In genomic region chr3:174440741-174441587, GRCh38 we compare ENCODE assay signal across 8 cellular contexts.
DNase-seq lines count a peak whose midpoint lies in the region; ATAC-seq and TF ChIP-seq lines count a peak whose summit lies in the region.

No MANE protein-coding gene starts in this region.

- H4K20me1 ChIP-seq in OCI-LY3 (ENCODE audit: insufficient read depth, low read length), result no peaks in the 10 kb centered on the region

- no peaks in the 10 kb centered on the region for H3K9me3 ChIP-seq in OCI-LY3 (ENCODE audit: insufficient read depth, low read length)
- no peaks in the 10 kb centered on the region for H3K9me3 ChIP-seq in neuron (ENCODE audit: low read length)

- H3K4me3 ChIP-seq in OCI-LY3 (ENCODE audit: low read length), result peak overlapping the region; percentile 78
- H3K4me3 ChIP-seq in neuron (ENCODE audit: low read length), result peak overlapping the region; percentile 88

- no peak for TF ChIP-seq CTCF in OCI-LY3 (IDR thresholded peaks at IDR 0.05; ENCODE audit: low read depth, low read length)

- no peaks in the 10 kb centered on the region for H3K36me3 ChIP-seq in OCI-LY3 (replicated peaks; ENCODE audit: low read depth, low read length)
- H3K36me3 ChIP-seq in neuron (ENCODE audit: insufficient read depth, low read length), result no peaks in the 10 kb centered on the region

- H3K9ac ChIP-seq in OCI-LY3 (ENCODE audit: low read length), result peak overlapping the region; percentile 56

- peak overlapping the region; percentile 67 for H3K4me2 ChIP-seq in OCI-LY3 (ENCODE audit: low read length)

- DNase-seq in DMS114 treated with DMSO at 0.1 percent for 48 hours (lab: John Stamatoyannopoulos, UW; ENCODE audit: unreplicated experiment) (peak; percentile 24), HuH-7.5 (ENCODE audit: low spot score) (peak; percentile 22), germinal center (ENCODE audit: low spot score) (peak; percentile 32), superior temporal gyrus (ENCODE audit: extremely low spot score) (peak; percentile 84)
- DNase-seq in activated naive CD4-positive, alpha-beta T cell treated with anti-CD3 and anti-CD28 coated beads, Interleukin-2, amount 50 U/mL, for 16 hours, result peak; percentile 50

- H3K79me2 ChIP-seq in OCI-LY3 (ENCODE audit: low read length), result no peaks in the 10 kb centered on the region

- peak overlapping the region; percentile 70 for H2AFZ ChIP-seq in OCI-LY3 (ENCODE audit: low read depth, low read length)
- H2AFZ ChIP-seq in neuron (ENCODE audit: low read depth, low read length), result peak overlapping the region; percentile 92

- H3K27me3 ChIP-seq in OCI-LY3 (ENCODE audit: low read depth, low read length) (no peaks in the 10 kb centered on the region), neuron (ENCODE audit: insufficient read depth, low read length) (no peaks in the 10 kb centered on the region)

- ATAC-seq in GM21529 (IDR thresholded peaks at IDR 0.05; ENCODE audit: unreplicated experiment), result peak; percentile 74

- H3K4me1 ChIP-seq in OCI-LY3 (ENCODE audit: low read length), result 0 out of 2 replicates have a peak, but pooled peaks cover 4% of the 10 kb centered on the region
- peaks cover 17% of the 10 kb centered on the region for H3K4me1 ChIP-seq in neuron (ENCODE audit: insufficient read depth, low read length)

- peak overlapping the region; percentile 59 for H3K27ac ChIP-seq in OCI-LY3 (ENCODE audit: low read length)

Comparison
In these comparisons a context has a peak if more than half of its experiments do, and no peak if none do; other contexts are left out.
1. Peak in every context shown above with its lines: DNase-seq, ATAC-seq, H3K4me3 ChIP-seq and H3K27ac ChIP-seq.
2. DNase-seq: peak in every context shown above with its lines; median percentile 84 in superior temporal gyrus; 50 in activated naive CD4-positive, alpha-beta T cell treated with anti-CD3 and anti-CD28 coated beads, Interleukin-2, amount 50 U/mL, for 16 hours; 32 in germinal center; 24 in DMS114 treated with DMSO at 0.1 percent for 48 hours; 22 in HuH-7.5.